ENCODE assay signal across 15 cellular contexts in genomic region chr11:8709777-8710176, GRCh38. TPM values are rescaled to one million over a fixed set of nuclear protein-coding genes. Genes with fewer than 3 reads are reported as not detected.
DNase-seq lines count a peak whose midpoint lies in the region; ATAC-seq and TF ChIP-seq lines count a peak whose summit lies in the region.
"Had no signal": no experiment of that assay in that cellular context is flagged by ENCODE, and none has a peak within 500 bp of the region (broad histone marks: within the 10 kb centered on the region; RNA-seq: fewer than 3 reads in every experiment).

No MANE protein-coding gene starts in this region.

- TF ChIP-seq CTCF in colonic mucosa (IDR thresholded peaks at IDR 0.05) (no peak), suprapubic skin (IDR thresholded peaks at IDR 0.05) (no peak)

- H3K9ac ChIP-seq in HUES64 (ENCODE audit: low read depth, low read length) (no peak overlapping the region), colonic mucosa (ENCODE audit: low read depth in 2 of 2, low read length in 2 of 2) (no peak overlapping the region), neuronal stem cell (ENCODE audit: low read depth, low read length, poor library complexity) (no peak overlapping the region)

- no peak overlapping the region for H4K8ac ChIP-seq in neuronal stem cell (ENCODE audit: low read depth, low read length)

- no peak overlapping the region for H3K23ac ChIP-seq in neuronal stem cell (ENCODE audit: low read depth, low read length, poor library complexity)

- no peak for TF ChIP-seq EP300 in suprapubic skin (IDR thresholded peaks at IDR 0.05)

- DNase-seq in colonic mucosa (no peak), suprapubic skin (ENCODE audit: low spot score in 2 of 2) (no peak), putamen (ENCODE audit: low spot score) (no peak), neuronal stem cell (ENCODE audit: low spot score) (no peak)
- no peak for DNase-seq in stimulated activated CD4-positive, alpha-beta T cell treated with anti-CD3 and anti-CD28 coated beads, Interleukin-12 subunit alpha, Interleukin-12 subunit beta, amount 100 ng/mL, for 4 hours
- DNase-seq: activated CD4-positive, alpha-beta T cell treated with anti-CD3 and anti-CD28 coated beads for 4 hours; activated T-cell treated with anti-CD3 and anti-CD28 coated beads, Interleukin-2, amount 50 U/mL, for 1 hour; DMS53; effector memory CD4-positive, alpha-beta T cell; foreskin melanocyte; NCI-H2081 had no signal

- intact Hi-C loops in colonic mucosa (cut with DNase I): no loop called here

- no peak overlapping the region for H4K91ac ChIP-seq in neuronal stem cell (ENCODE audit: low read depth, low read length, poor library complexity)

- TF ChIP-seq POLR2A in suprapubic skin (IDR thresholded peaks at IDR 0.05): no peak

- H2BK12ac ChIP-seq in neuronal stem cell (ENCODE audit: low read length): no peak overlapping the region

- H3K9me3 ChIP-seq in HUES64 (ENCODE audit: insufficient read depth, low read depth, low read length) (no peaks in the 10 kb centered on the region), colonic mucosa (no peaks in the 10 kb centered on the region), muscle layer of duodenum (ENCODE audit: control insufficient read depth in 1 of 2, low read length in 2 of 2) (no peaks in the 10 kb centered on the region), suprapubic skin (no peaks in the 10 kb centered on the region), neuronal stem cell (replicated peaks in 1 of 2; ENCODE audit: control insufficient read depth in 2 of 2, insufficient read depth in 1 of 2, low read depth in 1 of 2, low read length in 2 of 2) (no peaks in the 10 kb centered on the region)
- H3K9me3 ChIP-seq: BE2C had no signal

- no peak overlapping the region for H3K4me2 ChIP-seq in neuronal stem cell (ENCODE audit: insufficient read depth, low read length, poor library complexity, severe bottlenecking)

- no peak overlapping the region for H2BK15ac ChIP-seq in neuronal stem cell (ENCODE audit: low read length)

- H3K14ac ChIP-seq in neuronal stem cell (ENCODE audit: low read length): no peak overlapping the region

- H3K4me3 ChIP-seq in HUES64 (ENCODE audit: low read length) (no peak overlapping the region), colonic mucosa (no peak overlapping the region), muscle layer of duodenum (ENCODE audit: low read depth in 1 of 2, low read length in 2 of 2) (peak overlapping the region in 1 of 2 donors; percentile 21), suprapubic skin (no peak overlapping the region), neuronal stem cell (ENCODE audit: low read length in 2 of 2) (no peak overlapping the region)

- H2AK5ac ChIP-seq in neuronal stem cell (ENCODE audit: low read depth, low read length): no peak overlapping the region

- no peaks in the 10 kb centered on the region for H3K27me3 ChIP-seq in HUES64 (ENCODE audit: insufficient read depth, low read length)
- H3K27me3 ChIP-seq in colonic mucosa: no peaks in the 10 kb centered on the region
- no peaks in the 10 kb centered on the region for H3K27me3 ChIP-seq in muscle layer of duodenum (ENCODE audit: low read depth, low read length)
- no peaks in the 10 kb centered on the region for H3K27me3 ChIP-seq in suprapubic skin
- no peaks in the 10 kb centered on the region for H3K27me3 ChIP-seq in neuronal stem cell (ENCODE audit: control insufficient read depth in 3 of 3, insufficient read depth in 3 of 3, low read depth in 1 of 3, low read length in 3 of 3)
- H3K27me3 ChIP-seq: BE2C had no signal

- no peak overlapping the region for H3K4ac ChIP-seq in neuronal stem cell (ENCODE audit: low read length)

- H3K79me1 ChIP-seq in neuronal stem cell (ENCODE audit: low read depth, low read length): no peaks in the 10 kb centered on the region

- WGBS in HUES64: 91% methylated on average over 4 of the region's 4 CpGs
- 84% methylated on average over 4 of the region's 4 CpGs for WGBS in suprapubic skin
- no CpG with 5 or more reads among the region's 4 CpGs for WGBS in neuronal stem cell (ENCODE audit: extremely low coverage in 2 of 2, insufficient read length in 2 of 2, insufficient replicate concordance in 1 of 2), 2 donors

- H3K4me1 ChIP-seq in HUES64 (ENCODE audit: insufficient read depth, low read length): no peaks in the 10 kb centered on the region
- H3K4me1 ChIP-seq in colonic mucosa: no peaks in the 10 kb centered on the region
- H3K4me1 ChIP-seq in muscle layer of duodenum (ENCODE audit: control insufficient read depth in 1 of 2, insufficient read depth in 2 of 2, low read length in 2 of 2): peaks cover 4 to 26% of the 10 kb centered on the region in 2 donors
- H3K4me1 ChIP-seq in suprapubic skin: peaks cover 28% of the 10 kb centered on the region
- no peaks in the 10 kb centered on the region for H3K4me1 ChIP-seq in neuronal stem cell (ENCODE audit: control insufficient read depth in 2 of 2, insufficient read depth in 1 of 2, low read depth in 1 of 2, low read length in 2 of 2)

- no peak for ATAC-seq in GM19395 (IDR thresholded peaks at IDR 0.05; ENCODE audit: unreplicated experiment)

- H3K27ac ChIP-seq in HUES64 (ENCODE audit: low read depth, low read length): peak overlapping the region; percentile 89
- peak overlapping the region; percentile 69 for H3K27ac ChIP-seq in colonic mucosa
- peak overlapping the region; percentile 81 for H3K27ac ChIP-seq in muscle layer of duodenum (ENCODE audit: low read length)
- H3K27ac ChIP-seq in suprapubic skin: peak overlapping the region; percentile 58
- H3K27ac ChIP-seq in neuronal stem cell (replicated peaks; ENCODE audit: low read length): no peak overlapping the region

- H2BK120ac ChIP-seq in neuronal stem cell (ENCODE audit: low read depth, low read length): no peak overlapping the region

- no peak overlapping the region for H3K18ac ChIP-seq in neuronal stem cell (ENCODE audit: low read length)

- no peak overlapping the region for H2BK5ac ChIP-seq in neuronal stem cell (ENCODE audit: low read length)

- peaks cover 35% of the 10 kb centered on the region for H3K36me3 ChIP-seq in HUES64 (ENCODE audit: insufficient read depth, low read length)
- H3K36me3 ChIP-seq in colonic mucosa: no peaks in the 10 kb centered on the region
- H3K36me3 ChIP-seq in muscle layer of duodenum (ENCODE audit: control insufficient read depth in 1 of 2, insufficient read depth in 2 of 2, low read length in 2 of 2): peaks cover 26 to 40% of the 10 kb centered on the region in 2 donors
- peaks cover 32% of the 10 kb centered on the region for H3K36me3 ChIP-seq in suprapubic skin
- peaks cover 46 to 92% of the 10 kb centered on the region in 2 donors for H3K36me3 ChIP-seq in neuronal stem cell (replicated peaks in 1 of 2; ENCODE audit: control insufficient read depth in 2 of 2, insufficient read depth in 2 of 2, low read length in 2 of 2)
- H3K36me3 ChIP-seq: BE2C had no signal

- H2AFZ ChIP-seq in neuronal stem cell (ENCODE audit: low read length): no peak overlapping the region

RNA-seq across cellular contexts. Expression of gene RPL27A, which starts 27.2 kb away (rescaled TPM):
- 2,634 TPM for polyA plus RNA-seq in HUES64 (2013, experiment 1 of 2)
- 2,792 TPM for polyA plus RNA-seq in HUES64 (2013, experiment 2 of 2)
- total RNA-seq in colonic mucosa (1,000 to 10,000 TPM in 1 of 2 donors, 100 to 1,000 TPM in 1; 701 to 1,045 TPM), suprapubic skin (1,000 to 10,000 TPM in 3 of 4 donors, 100 to 1,000 TPM in 1; 822 to 1,505 (median 1,124) TPM)
- polyA plus RNA-seq in neuronal stem cell (2013, experiment 1 of 2): 2,211 TPM
- polyA plus RNA-seq in neuronal stem cell (2013, experiment 2 of 2): 2,173 TPM

RNA-seq across cellular contexts. Expression of gene TRIM66, which starts 27.3 kb away (rescaled TPM):
- 2.0 TPM for polyA plus RNA-seq in HUES64 (2013, experiment 1 of 2)
- 3.4 TPM for polyA plus RNA-seq in HUES64 (2013, experiment 2 of 2)
- 10 to 100 TPM in 1 of 2 donors, 1 to 10 TPM in 1; 5.9 to 10.6 TPM for total RNA-seq in colonic mucosa
- 10 to 100 TPM in 3 of 4 donors, 1 to 10 TPM in 1; 9.9 to 20.3 (median 11.7) TPM for total RNA-seq in suprapubic skin
- 1.3 TPM for polyA plus RNA-seq in neuronal stem cell (2013, experiment 1 of 2)
- 1.3 TPM for polyA plus RNA-seq in neuronal stem cell (2013, experiment 2 of 2)
